2 cellular contexts compared by ENCODE assay signal in genomic region chr1:179921472-179921871, GRCh38.
TF ChIP-seq lines count a peak whose summit lies in the region.

No MANE protein-coding gene starts in this region.

TF ChIP-seq in HEK293, 187 proteins besides CTCF, POLR2A, EP300 and RAD21:
- no peak for TF ChIP-seq ZBTB48 (tag by site-specific recombination; IDR thresholded peaks at IDR 0.05)
- peak; percentile 11; the same call in 1 of the 2 replicates for TF ChIP-seq PRDM1 (tag by site-specific recombination; IDR thresholded peaks at IDR 0.05)
- TF ChIP-seq HOXD13 (CRISPR knock-in tag; IDR thresholded peaks at IDR 0.05; ENCODE audit: borderline replicate concordance), result no peak
- TF ChIP-seq ZNF146 (tag by site-specific recombination; IDR thresholded peaks at IDR 0.05), result no peak
- TF ChIP-seq ZNF501 (tag by site-specific recombination; IDR thresholded peaks at IDR 0.05), result no peak

TF ChIP-seq in HepG2, 621 proteins besides CTCF, POLR2A, EP300 and RAD21:
- TF ChIP-seq PHF5A (CRISPR knock-in tag; IDR thresholded peaks at IDR 0.05; ENCODE audit: low read depth, unreplicated experiment) (no peak), ZFP1 (CRISPR knock-in tag; IDR thresholded peaks at IDR 0.05) (no peak), ZSCAN5A (CRISPR knock-in tag; IDR thresholded peaks at IDR 0.05; ENCODE audit: borderline replicate concordance) (no peak), U2AF1 (optimal IDR thresholded peaks at IDR 0.05; ENCODE audit: low read depth, low read length) (no peak), CHD4 (IDR thresholded peaks at IDR 0.05; ENCODE audit: borderline replicate concordance, low read length) (no peak), STAT6 (CRISPR knock-in tag; IDR thresholded peaks at IDR 0.05; ENCODE audit: borderline replicate concordance) (no peak), MED1 (CRISPR knock-in tag; IDR thresholded peaks at IDR 0.05) (no peak), ZSCAN20 (CRISPR knock-in tag; IDR thresholded peaks at IDR 0.05; ENCODE audit: borderline replicate concordance) (no peak), ZNF207 (IDR thresholded peaks at IDR 0.05; ENCODE audit: borderline replicate concordance) (no peak), CREBL2 (CRISPR knock-in tag; IDR thresholded peaks at IDR 0.05; ENCODE audit: borderline replicate concordance) (no peak)
- TF ChIP-seq, protein P1, sequence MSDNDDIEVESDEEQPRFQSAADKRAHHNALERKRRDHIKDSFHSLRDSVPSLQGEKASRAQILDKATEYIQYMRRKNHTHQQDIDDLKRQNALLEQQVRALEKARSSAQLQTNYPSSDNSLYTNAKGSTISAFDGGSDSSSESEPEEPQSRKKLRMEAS (IDR thresholded peaks at IDR 0.05), result no peak
- TF ChIP-seq, protein P2, sequence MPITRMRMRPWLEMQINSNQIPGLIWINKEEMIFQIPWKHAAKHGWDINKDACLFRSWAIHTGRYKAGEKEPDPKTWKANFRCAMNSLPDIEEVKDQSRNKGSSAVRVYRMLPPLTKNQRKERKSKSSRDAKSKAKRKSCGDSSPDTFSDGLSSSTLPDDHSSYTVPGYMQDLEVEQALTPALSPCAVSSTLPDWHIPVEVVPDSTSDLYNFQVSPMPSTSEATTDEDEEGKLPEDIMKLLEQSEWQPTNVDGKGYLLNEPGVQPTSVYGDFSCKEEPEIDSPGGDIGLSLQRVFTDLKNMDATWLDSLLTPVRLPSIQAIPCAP (CRISPR knock-in tag; IDR thresholded peaks at IDR 0.05; ENCODE audit: low read depth), result no peak
- TF ChIP-seq, protein P3, sequence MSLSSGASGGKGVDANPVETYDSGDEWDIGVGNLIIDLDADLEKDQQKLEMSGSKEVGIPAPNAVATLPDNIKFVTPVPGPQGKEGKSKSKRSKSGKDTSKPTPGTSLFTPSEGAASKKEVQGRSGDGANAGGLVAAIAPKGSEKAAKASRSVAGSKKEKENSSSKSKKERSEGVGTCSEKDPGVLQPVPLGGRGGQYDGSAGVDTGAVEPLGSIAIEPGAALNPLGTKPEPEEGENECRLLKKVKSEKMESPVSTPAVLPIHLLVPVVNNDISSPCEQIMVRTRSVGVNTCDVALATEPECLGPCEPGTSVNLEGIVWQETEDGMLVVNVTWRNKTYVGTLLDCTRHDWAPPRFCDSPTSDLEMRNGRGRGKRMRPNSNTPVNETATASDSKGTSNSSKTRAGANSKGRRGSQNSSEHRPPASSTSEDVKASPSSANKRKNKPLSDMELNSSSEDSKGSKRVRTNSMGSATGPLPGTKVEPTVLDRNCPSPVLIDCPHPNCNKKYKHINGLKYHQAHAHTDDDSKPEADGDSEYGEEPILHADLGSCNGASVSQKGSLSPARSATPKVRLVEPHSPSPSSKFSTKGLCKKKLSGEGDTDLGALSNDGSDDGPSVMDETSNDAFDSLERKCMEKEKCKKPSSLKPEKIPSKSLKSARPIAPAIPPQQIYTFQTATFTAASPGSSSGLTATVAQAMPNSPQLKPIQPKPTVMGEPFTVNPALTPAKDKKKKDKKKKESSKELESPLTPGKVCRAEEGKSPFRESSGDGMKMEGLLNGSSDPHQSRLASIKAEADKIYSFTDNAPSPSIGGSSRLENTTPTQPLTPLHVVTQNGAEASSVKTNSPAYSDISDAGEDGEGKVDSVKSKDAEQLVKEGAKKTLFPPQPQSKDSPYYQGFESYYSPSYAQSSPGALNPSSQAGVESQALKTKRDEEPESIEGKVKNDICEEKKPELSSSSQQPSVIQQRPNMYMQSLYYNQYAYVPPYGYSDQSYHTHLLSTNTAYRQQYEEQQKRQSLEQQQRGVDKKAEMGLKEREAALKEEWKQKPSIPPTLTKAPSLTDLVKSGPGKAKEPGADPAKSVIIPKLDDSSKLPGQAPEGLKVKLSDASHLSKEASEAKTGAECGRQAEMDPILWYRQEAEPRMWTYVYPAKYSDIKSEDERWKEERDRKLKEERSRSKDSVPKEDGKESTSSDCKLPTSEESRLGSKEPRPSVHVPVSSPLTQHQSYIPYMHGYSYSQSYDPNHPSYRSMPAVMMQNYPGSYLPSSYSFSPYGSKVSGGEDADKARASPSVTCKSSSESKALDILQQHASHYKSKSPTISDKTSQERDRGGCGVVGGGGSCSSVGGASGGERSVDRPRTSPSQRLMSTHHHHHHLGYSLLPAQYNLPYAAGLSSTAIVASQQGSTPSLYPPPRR (CRISPR knock-in tag; IDR thresholded peaks at IDR 0.05; ENCODE audit: borderline replicate concordance), result no peak
TF ChIP-seq in HepG2: peak in this region for 0.
